39 cellular contexts compared by ENCODE assay signal in genomic region chr10:88715517-88715916, GRCh38. TPM values are rescaled to one million over a fixed set of nuclear protein-coding genes. Genes with fewer than 3 reads are reported as not detected.
"Had no signal": no experiment of that assay in that cellular context is flagged by ENCODE, and none has a peak within 500 bp of the region (broad histone marks: within the 10 kb centered on the region; RNA-seq: fewer than 3 reads in every experiment).

No MANE protein-coding gene starts in this region.

- H3K4me3 ChIP-seq: MG63 had no signal

- H3K27me3 ChIP-seq: MG63 had no signal

- H3K9me3 ChIP-seq: MG63 had no signal

- H3K36me3 ChIP-seq: MG63 had no signal

- DNase-seq: Karpas-422, Kasumi-1, MG63, MM.1S, MV-4-11, NCI-H1048, NCI-H1092, NCI-H1092 treated with DMSO at 0.1 percent for 48 hours, NCI-H1105, NCI-H1105 treated with DMSO at 0.1 percent for 48 hours, NCI-H1417, NCI-H1417 treated with DMSO at 0.1 percent for 48 hours, NCI-H1436, NCI-H1436 treated with DMSO at 0.1 percent for 48 hours, NCI-H146, NCI-H1694, NCI-H1694 treated with DMSO at 0.1 percent for 48 hours, NCI-H187, NCI-H187 treated with DMSO at 0.1 percent for 48 hours, NCI-H1930, NCI-H2029, NCI-H2029 treated with DMSO at 0.1 percent for 48 hours, NCI-H2081, NCI-H2081 treated with DMSO at 0.1 percent for 48 hours, NCI-H2107, NCI-H2171, NCI-H2171 treated with DMSO at 0.1 percent for 48 hours, NCI-H2227 treated with DMSO at 0.1 percent for 48 hours, NCI-H226, NCI-H345, NCI-H446, NCI-H446 treated with DMSO at 0.1 percent for 48 hours, NCI-H510A, NCI-H510A treated with DMSO at 0.1 percent for 48 hours, NCI-H524 had no signal

RNA-seq across cellular contexts. Expression of gene LIPK, which starts 9.5 kb away (rescaled TPM):
- total RNA-seq: M059J, MCF 10A, NCI-H460 had no signal

RNA-seq across cellular contexts. Expression of gene LIPN, which starts 44.3 kb away (rescaled TPM):
- total RNA-seq: LHCN-M2, M059J, MCF 10A, NCI-H460 had no signal

RNA-seq across cellular contexts. Expression of gene LIPF, which starts 51.3 kb away (rescaled TPM):
- total RNA-seq: LHCN-M2, M059J, MCF 10A, NCI-H460 had no signal
